In genomic region chr6:44100088-44100550, GRCh38 we compare ENCODE assay signal across 2 cellular contexts.
TF ChIP-seq lines count a peak whose summit lies in the region.

No MANE protein-coding gene starts in this region.

TF ChIP-seq in K562, 482 proteins besides CTCF, POLR2A, EP300 and RAD21:
- TF ChIP-seq MTA2 (IDR thresholded peaks at IDR 0.05; ENCODE audit: low read depth) = no peak
- peak in 1 of 2 experiments; percentile 65; a peak in 1 of 4 replicates for TF ChIP-seq KDM1A (IDR thresholded peaks at IDR 0.05)
- TF ChIP-seq HDGF (IDR thresholded peaks at IDR 0.05) = peak; percentile 81; the same call in 1 of the 2 replicates
- TF ChIP-seq ZNF668 (CRISPR knock-in tag; IDR thresholded peaks at IDR 0.05) = no peak
- TF ChIP-seq CBFB (CRISPR knock-in tag; IDR thresholded peaks at IDR 0.05) = peak; percentile 57; the same call in 1 of the 2 replicates

TF ChIP-seq in liver, 16 proteins besides CTCF, POLR2A, EP300 and RAD21:
- TF ChIP-seq GABPA (IDR thresholded peaks at IDR 0.05 in 1 of 2, conservative IDR thresholded peaks at IDR 0.05 in 1 of 2) (no peak), MAX (IDR thresholded peaks at IDR 0.05) (no peak), YY1 (IDR thresholded peaks at IDR 0.05) (no peak), NR2F2 (IDR thresholded peaks at IDR 0.05) (no peak), HNF4G (IDR thresholded peaks at IDR 0.05) (no peak), SP1 (IDR thresholded peaks at IDR 0.05) (no peak), EGR1 (IDR thresholded peaks at IDR 0.05; ENCODE audit: low read depth in 2 of 2) (no peak), FOXA2 (IDR thresholded peaks at IDR 0.05) (no peak)
- TF ChIP-seq, protein P1, sequence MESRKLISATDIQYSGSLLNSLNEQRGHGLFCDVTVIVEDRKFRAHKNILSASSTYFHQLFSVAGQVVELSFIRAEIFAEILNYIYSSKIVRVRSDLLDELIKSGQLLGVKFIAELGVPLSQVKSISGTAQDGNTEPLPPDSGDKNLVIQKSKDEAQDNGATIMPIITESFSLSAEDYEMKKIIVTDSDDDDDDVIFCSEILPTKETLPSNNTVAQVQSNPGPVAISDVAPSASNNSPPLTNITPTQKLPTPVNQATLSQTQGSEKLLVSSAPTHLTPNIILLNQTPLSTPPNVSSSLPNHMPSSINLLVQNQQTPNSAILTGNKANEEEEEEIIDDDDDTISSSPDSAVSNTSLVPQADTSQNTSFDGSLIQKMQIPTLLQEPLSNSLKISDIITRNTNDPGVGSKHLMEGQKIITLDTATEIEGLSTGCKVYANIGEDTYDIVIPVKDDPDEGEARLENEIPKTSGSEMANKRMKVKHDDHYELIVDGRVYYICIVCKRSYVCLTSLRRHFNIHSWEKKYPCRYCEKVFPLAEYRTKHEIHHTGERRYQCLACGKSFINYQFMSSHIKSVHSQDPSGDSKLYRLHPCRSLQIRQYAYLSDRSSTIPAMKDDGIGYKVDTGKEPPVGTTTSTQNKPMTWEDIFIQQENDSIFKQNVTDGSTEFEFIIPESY (IDR thresholded peaks at IDR 0.05) = no peak
- TF ChIP-seq, protein P2, sequence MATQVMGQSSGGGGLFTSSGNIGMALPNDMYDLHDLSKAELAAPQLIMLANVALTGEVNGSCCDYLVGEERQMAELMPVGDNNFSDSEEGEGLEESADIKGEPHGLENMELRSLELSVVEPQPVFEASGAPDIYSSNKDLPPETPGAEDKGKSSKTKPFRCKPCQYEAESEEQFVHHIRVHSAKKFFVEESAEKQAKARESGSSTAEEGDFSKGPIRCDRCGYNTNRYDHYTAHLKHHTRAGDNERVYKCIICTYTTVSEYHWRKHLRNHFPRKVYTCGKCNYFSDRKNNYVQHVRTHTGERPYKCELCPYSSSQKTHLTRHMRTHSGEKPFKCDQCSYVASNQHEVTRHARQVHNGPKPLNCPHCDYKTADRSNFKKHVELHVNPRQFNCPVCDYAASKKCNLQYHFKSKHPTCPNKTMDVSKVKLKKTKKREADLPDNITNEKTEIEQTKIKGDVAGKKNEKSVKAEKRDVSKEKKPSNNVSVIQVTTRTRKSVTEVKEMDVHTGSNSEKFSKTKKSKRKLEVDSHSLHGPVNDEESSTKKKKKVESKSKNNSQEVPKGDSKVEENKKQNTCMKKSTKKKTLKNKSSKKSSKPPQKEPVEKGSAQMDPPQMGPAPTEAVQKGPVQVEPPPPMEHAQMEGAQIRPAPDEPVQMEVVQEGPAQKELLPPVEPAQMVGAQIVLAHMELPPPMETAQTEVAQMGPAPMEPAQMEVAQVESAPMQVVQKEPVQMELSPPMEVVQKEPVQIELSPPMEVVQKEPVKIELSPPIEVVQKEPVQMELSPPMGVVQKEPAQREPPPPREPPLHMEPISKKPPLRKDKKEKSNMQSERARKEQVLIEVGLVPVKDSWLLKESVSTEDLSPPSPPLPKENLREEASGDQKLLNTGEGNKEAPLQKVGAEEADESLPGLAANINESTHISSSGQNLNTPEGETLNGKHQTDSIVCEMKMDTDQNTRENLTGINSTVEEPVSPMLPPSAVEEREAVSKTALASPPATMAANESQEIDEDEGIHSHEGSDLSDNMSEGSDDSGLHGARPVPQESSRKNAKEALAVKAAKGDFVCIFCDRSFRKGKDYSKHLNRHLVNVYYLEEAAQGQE (IDR thresholded peaks at IDR 0.05) = no peak
